Comparison of ENCODE assay signal across 24 cellular contexts in the genomic region with DNA sequence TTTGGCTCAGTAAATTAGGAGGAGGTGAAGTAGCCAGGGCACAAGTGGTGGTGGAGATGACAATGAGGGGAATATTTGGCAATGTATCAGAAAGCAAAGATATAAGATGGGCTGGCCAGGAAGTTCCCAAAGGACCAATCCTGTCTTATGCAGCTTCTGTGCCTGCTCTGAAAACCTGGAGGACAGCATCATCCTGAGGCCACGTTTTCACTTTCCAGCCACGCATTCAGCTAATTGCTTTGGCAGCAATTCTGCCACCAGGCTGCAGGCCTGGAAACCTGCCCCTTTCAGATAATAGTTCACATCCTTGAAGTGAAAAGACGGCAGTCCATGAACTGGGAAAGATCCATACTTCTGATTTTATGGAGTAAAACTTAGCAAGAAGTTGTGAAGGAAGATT.
DNase-seq lines count a peak whose midpoint lies in the region; ATAC-seq, FAIRE-seq and TF ChIP-seq lines count a peak whose summit lies in the region.
"Had no signal": no experiment of that assay in that cellular context is flagged by ENCODE, and none has a peak within 500 bp of the region (broad histone marks: within the 10 kb centered on the region; RNA-seq: fewer than 3 reads in every experiment).

No MANE protein-coding gene starts in this region.

- no peak overlapping the region for H3K27ac Mint-ChIP-seq in endodermal cell
- no peak overlapping the region for H3K27ac Mint-ChIP-seq in activated CD8-positive, alpha-beta T cell treated with anti-CD3 and anti-CD28 coated beads, Interleukin-2, amount 10 ng/mL, durations not matched to agents 7 days and 5 days
- H3K27ac Mint-ChIP-seq: activated CD4-positive, alpha-beta memory T cell treated with anti-CD3 and anti-CD28 coated beads, Interleukin-2, amount 10 ng/mL, durations not matched to agents 7 days and 5 days; activated naive CD4-positive, alpha-beta T cell treated with anti-CD3 and anti-CD28 coated beads, Interleukin-2, amount 50 U/mL, for 72 hours; CD4-positive, CD25-positive, alpha-beta regulatory T cell; dendritic cell treated with granulocyte-macrophage colony-stimulating factor and Interleukin-4, amounts not matched to agents 40 ng/mL and 50 ng/mL, for 4 days; naive thymus-derived CD4-positive, alpha-beta T cell; progenitor cell of endocrine pancreas; stimulated activated memory B cell treated with anti-CD40 and anti-IgM and Interleukin-4, amounts not matched to agents 10 μg/mL and 1 μg/mL and 100 μg/mL, for 72 hours had no signal

- H3K4me1 ChIP-seq in BE2C (no peaks in the 10 kb centered on the region), endodermal cell (ENCODE audit: control insufficient read depth, insufficient read depth, low read length) (no peaks in the 10 kb centered on the region)

- H3K27me3 Mint-ChIP-seq in endodermal cell (ENCODE audit: insufficient read depth): no peaks in the 10 kb centered on the region
- no peaks in the 10 kb centered on the region for H3K27me3 Mint-ChIP-seq in activated CD8-positive, alpha-beta T cell treated with anti-CD3 and anti-CD28 coated beads, Interleukin-2, amount 10 ng/mL, durations not matched to agents 7 days and 5 days (ENCODE audit: low read depth)
- H3K27me3 Mint-ChIP-seq: activated CD4-positive, alpha-beta memory T cell treated with anti-CD3 and anti-CD28 coated beads, Interleukin-2, amount 10 ng/mL, durations not matched to agents 7 days and 5 days; CD4-positive, CD25-positive, alpha-beta regulatory T cell; dendritic cell treated with granulocyte-macrophage colony-stimulating factor and Interleukin-4, amounts not matched to agents 40 ng/mL and 50 ng/mL, for 4 days; stimulated activated memory B cell treated with anti-CD40 and anti-IgM and Interleukin-4, amounts not matched to agents 10 μg/mL and 1 μg/mL and 100 μg/mL, for 72 hours had no signal

- no peak for FAIRE-seq in D721Med (lab: Jason Lieb, UNC)
- FAIRE-seq: HepG2, islet of Langerhans, urothelium cell line had no signal

- no peaks in the 10 kb centered on the region for H3K36me3 Mint-ChIP-seq in endodermal cell (ENCODE audit: low read depth)
- no peaks in the 10 kb centered on the region for H3K36me3 Mint-ChIP-seq in activated CD8-positive, alpha-beta T cell treated with anti-CD3 and anti-CD28 coated beads, Interleukin-2, amount 10 ng/mL, durations not matched to agents 7 days and 5 days (ENCODE audit: low read depth)
- H3K36me3 Mint-ChIP-seq: activated naive CD4-positive, alpha-beta T cell treated with anti-CD3 and anti-CD28 coated beads, Interleukin-2, amount 50 U/mL, for 72 hours; CD4-positive, CD25-positive, alpha-beta regulatory T cell; naive thymus-derived CD4-positive, alpha-beta T cell; stimulated activated memory B cell treated with anti-CD40 and anti-IgM and Interleukin-4, amounts not matched to agents 10 μg/mL and 1 μg/mL and 100 μg/mL, for 72 hours had no signal

- H3K27ac ChIP-seq in endodermal cell (ENCODE audit: low read depth, low read length): no peak overlapping the region
- H3K27ac ChIP-seq: GM23248, HL-60 had no signal

- CTCF ChIA-PET in activated CD8-positive, alpha-beta T cell treated with anti-CD3 and anti-CD28 coated beads, Interleukin-2, amount 10 ng/mL, durations not matched to agents 7 days and 5 days (lab: Charles Lee): no interaction called here

- H3K27me3 ChIP-seq in BE2C (no peaks in the 10 kb centered on the region), endodermal cell (ENCODE audit: control insufficient read depth, insufficient read depth, low read length, poor library complexity, severe bottlenecking) (no peaks in the 10 kb centered on the region)

- 89 to 100% methylated on average over 2 to 3 of the region's 3 CpGs for WGBS in endodermal cell (ENCODE audit: insufficient coverage in 1 of 2, insufficient read length in 1 of 2), 2 experiments

- POLR2A ChIA-PET in activated CD8-positive, alpha-beta T cell treated with anti-CD3 and anti-CD28 coated beads, Interleukin-2, amount 10 ng/mL, durations not matched to agents 7 days and 5 days (lab: Charles Lee): no interaction called here

- no peak for ATAC-seq in HG03439 (IDR thresholded peaks at IDR 0.05; ENCODE audit: unreplicated experiment)
- ATAC-seq in activated CD8-positive, alpha-beta T cell treated with anti-CD3 and anti-CD28 coated beads, Interleukin-2, amount 10 ng/mL, durations not matched to agents 7 days and 5 days: no peak
- ATAC-seq: activated naive CD4-positive, alpha-beta T cell treated with anti-CD3 and anti-CD28 coated beads, Interleukin-2, amount 50 U/mL, for 72 hours; HepG2; naive thymus-derived CD4-positive, alpha-beta T cell; stimulated activated memory B cell treated with anti-CD40 and anti-IgM and Interleukin-4, amounts not matched to agents 10 μg/mL and 1 μg/mL and 100 μg/mL, for 72 hours had no signal

- H3K4me1 Mint-ChIP-seq in endodermal cell: peaks cover 3% of the 10 kb centered on the region
- no peaks in the 10 kb centered on the region for H3K4me1 Mint-ChIP-seq in activated CD8-positive, alpha-beta T cell treated with anti-CD3 and anti-CD28 coated beads, Interleukin-2, amount 10 ng/mL, durations not matched to agents 7 days and 5 days (ENCODE audit: low read depth)
- H3K4me1 Mint-ChIP-seq: activated CD4-positive, alpha-beta memory T cell treated with anti-CD3 and anti-CD28 coated beads, Interleukin-2, amount 10 ng/mL, durations not matched to agents 7 days and 5 days; CD4-positive, CD25-positive, alpha-beta regulatory T cell; naive thymus-derived CD4-positive, alpha-beta T cell; stimulated activated memory B cell treated with anti-CD40 and anti-IgM and Interleukin-4, amounts not matched to agents 10 μg/mL and 1 μg/mL and 100 μg/mL, for 72 hours had no signal

- peaks cover 6% of the 10 kb centered on the region for H3K9me3 Mint-ChIP-seq in endodermal cell
- no peaks in the 10 kb centered on the region for H3K9me3 Mint-ChIP-seq in activated CD8-positive, alpha-beta T cell treated with anti-CD3 and anti-CD28 coated beads, Interleukin-2, amount 10 ng/mL, durations not matched to agents 7 days and 5 days (ENCODE audit: insufficient read depth)
- H3K9me3 Mint-ChIP-seq: stimulated activated memory B cell treated with anti-CD40 and anti-IgM and Interleukin-4, amounts not matched to agents 10 μg/mL and 1 μg/mL and 100 μg/mL, for 72 hours had no signal

- no peaks in the 10 kb centered on the region for H3K9me3 ChIP-seq in BE2C
- no peaks in the 10 kb centered on the region for H3K9me3 ChIP-seq in endodermal cell (ENCODE audit: control insufficient read depth, low read length)

- H3K9ac ChIP-seq in endodermal cell (ENCODE audit: extremely low read depth, low read length, poor library complexity, severe bottlenecking): no peak overlapping the region
- H3K9ac ChIP-seq: GM23248 had no signal

- no peak overlapping the region for H3K4me3 Mint-ChIP-seq in endodermal cell
- no peak overlapping the region for H3K4me3 Mint-ChIP-seq in activated CD8-positive, alpha-beta T cell treated with anti-CD3 and anti-CD28 coated beads, Interleukin-2, amount 10 ng/mL, durations not matched to agents 7 days and 5 days
- H3K4me3 Mint-ChIP-seq: activated CD4-positive, alpha-beta memory T cell treated with anti-CD3 and anti-CD28 coated beads, Interleukin-2, amount 10 ng/mL, durations not matched to agents 7 days and 5 days; CD4-positive, CD25-positive, alpha-beta regulatory T cell; dendritic cell treated with granulocyte-macrophage colony-stimulating factor and Interleukin-4, amounts not matched to agents 40 ng/mL and 50 ng/mL, for 4 days; naive thymus-derived CD4-positive, alpha-beta T cell; stimulated activated memory B cell treated with anti-CD40 and anti-IgM and Interleukin-4, amounts not matched to agents 10 μg/mL and 1 μg/mL and 100 μg/mL, for 72 hours had no signal

- H3K36me3 ChIP-seq in BE2C (no peaks in the 10 kb centered on the region), endodermal cell (ENCODE audit: control insufficient read depth, insufficient read depth, low read length) (no peaks in the 10 kb centered on the region)

- no peak overlapping the region for H3K4me3 ChIP-seq in BE2C (ENCODE audit: low read depth, low read length)
- no peak overlapping the region for H3K4me3 ChIP-seq in endodermal cell (ENCODE audit: low read length)
- H3K4me3 ChIP-seq: GM23248 had no signal

- TF ChIP-seq CTCF in BE2C (IDR thresholded peaks at IDR 0.05; ENCODE audit: low read depth, low read length) (peak; percentile 20), D721Med (IDR thresholded peaks at IDR 0.05; ENCODE audit: insufficient read depth, missing control alignments) (peak; percentile 1), endodermal cell (conservative IDR thresholded peaks at IDR 0.05) (peak; percentile 22)

- DNase-seq in BE2C (peak; percentile 28), D721Med (ENCODE audit: insufficient read length, low spot score) (no peak), NCI-H69 (lab: John Stamatoyannopoulos, UW) (peak; percentile 65), endodermal cell (no peak), HCEC 1CT (no peak)
- no peak for DNase-seq in activated CD8-positive, alpha-beta T cell treated with anti-CD3 and anti-CD28 coated beads, Interleukin-2, amount 10 ng/mL, durations not matched to agents 7 days and 5 days
- DNase-seq: activated CD4-positive, alpha-beta memory T cell treated with anti-CD3 and anti-CD28 coated beads, Interleukin-2, amount 10 ng/mL, durations not matched to agents 7 days and 5 days; activated CD4-positive, CD25-positive, alpha-beta regulatory T cell treated with anti-CD3 and anti-CD28 coated beads, Interleukin-2, amount 50 U/mL, for 72 hours; CD4-positive, CD25-positive, alpha-beta regulatory T cell; GM23248; Kasumi-1; midbrain; MV-4-11; naive thymus-derived CD4-positive, alpha-beta T cell; stimulated activated CD4-positive, alpha-beta T cell treated with anti-CD3 and anti-CD28 coated beads, Interleukin-4, amount 100 ng/mL, for 4 hours had no signal

Comparison
In these comparisons a context has a peak if more than half of its experiments do, and no peak if none do; other contexts are left out.
1. DNase-seq: peak in BE2C (single experiment) and NCI-H69 (single experiment); none in D721Med (single experiment), endodermal cell (single experiment), HCEC 1CT (single experiment) and activated CD8-positive, alpha-beta T cell treated with anti-CD3 and anti-CD28 coated beads, Interleukin-2, amount 10 ng/mL, durations not matched to agents 7 days and 5 days (single experiment).
2. Peak in every context shown above with its lines, with median percentiles within 50 percentile points of each other: CTCF ChIP-seq.